Comparison of ENCODE assay signal across 15 cellular contexts in the genomic region with DNA sequence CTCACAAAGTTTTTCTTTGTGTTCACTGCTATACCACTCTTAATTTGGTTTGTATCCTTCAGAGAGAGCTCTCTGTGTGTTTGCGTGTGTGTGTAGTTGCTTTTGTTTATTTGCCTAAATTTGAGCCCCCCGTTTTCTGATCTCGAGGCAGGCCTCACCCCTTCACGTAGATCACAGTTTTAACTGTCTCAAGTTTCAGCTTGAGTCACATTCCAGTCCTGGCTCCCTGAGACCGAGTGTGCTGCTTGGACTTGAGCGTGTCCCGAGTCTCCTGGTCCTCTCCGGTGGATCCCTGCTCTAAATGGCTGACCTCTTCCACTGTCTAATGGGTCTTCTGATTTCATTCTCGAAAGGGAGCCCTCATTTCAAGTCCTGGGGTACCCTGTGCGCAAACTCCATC. TPM values are rescaled to one million over a fixed set of nuclear protein-coding genes. Genes with fewer than 3 reads are reported as not detected.
A peak's percentile ranks its signal among the peaks of the same experiment; 100 is the strongest.
DNase-seq lines count a peak whose midpoint lies in the region; ATAC-seq and TF ChIP-seq lines count a peak whose summit lies in the region.
"Had no signal": no experiment of that assay in that cellular context is flagged by ENCODE, and none has a peak within 500 bp of the region (broad histone marks: within the 10 kb centered on the region; RNA-seq: fewer than 3 reads in every experiment).

No MANE protein-coding gene starts in this region.

- H3K9me3 Mint-ChIP-seq in CD4-positive, CD25-positive, alpha-beta regulatory T cell, result no peaks in the 10 kb centered on the region
- H3K9me3 Mint-ChIP-seq in WTC11 (no peaks in the 10 kb centered on the region), glutamatergic neuron (ENCODE audit: unreplicated experiment) (peaks cover 6% of the 10 kb centered on the region)
- H3K9me3 Mint-ChIP-seq: CD4-positive, alpha-beta memory T cell had no signal

- no peak overlapping the region for H3K4me3 ChIP-seq in CD4-positive, CD25-positive, alpha-beta regulatory T cell (ENCODE audit: low read depth, low read length)
- no peak overlapping the region for H3K4me3 ChIP-seq in thymus (ENCODE audit: low read length)
- H3K4me3 ChIP-seq: HAP-1 had no signal

- WGBS in thymus, result 96% methylated on average over 10 of the region's 10 CpGs

- H3K4me1 ChIP-seq in CD4-positive, CD25-positive, alpha-beta regulatory T cell (ENCODE audit: control insufficient read depth, insufficient read depth, low read length, poor library complexity, severe bottlenecking), result no peaks in the 10 kb centered on the region
- no peaks in the 10 kb centered on the region for H3K4me1 ChIP-seq in thymus (ENCODE audit: control insufficient read depth, insufficient read depth, low read length)
- H3K4me1 ChIP-seq: HAP-1 had no signal

- H3K4me1 Mint-ChIP-seq in CD4-positive, CD25-positive, alpha-beta regulatory T cell, result peaks cover 0 to 4% (median 0%) of the 10 kb centered on the region in 4 donors
- H3K4me1 Mint-ChIP-seq in WTC11 (no peaks in the 10 kb centered on the region), glutamatergic neuron (ENCODE audit: low read depth, unreplicated experiment) (peaks cover 2% of the 10 kb centered on the region)
- H3K4me1 Mint-ChIP-seq: CD4-positive, alpha-beta memory T cell had no signal

- TF ChIP-seq CTCF in WTC11 (IDR thresholded peaks at IDR 0.05) (no peak), glutamatergic neuron (IDR thresholded peaks at IDR 0.05; ENCODE audit: partially characterized antibody, unreplicated experiment) (no peak)

- H3K36me3 Mint-ChIP-seq in CD4-positive, CD25-positive, alpha-beta regulatory T cell, result peaks cover 41% of the 10 kb centered on the region
- H3K36me3 Mint-ChIP-seq in WTC11 (peaks cover 80% of the 10 kb centered on the region), glutamatergic neuron (ENCODE audit: unreplicated experiment) (peaks cover 11% of the 10 kb centered on the region)

- CTCF ChIA-PET in WTC11 (lab: Charles Lee), result interaction anchor here (1.0 kb wide), 1 partner anchor 135 kb away, joined by 6 read pairs; no protein-coding TSS in a partner anchor

- H3K27me3 Mint-ChIP-seq in CD4-positive, CD25-positive, alpha-beta regulatory T cell, result no peaks in the 10 kb centered on the region
- no peaks in the 10 kb centered on the region for H3K27me3 Mint-ChIP-seq in WTC11 (ENCODE audit: low read depth)
- peaks cover 7% of the 10 kb centered on the region for H3K27me3 Mint-ChIP-seq in glutamatergic neuron (ENCODE audit: unreplicated experiment)
- H3K27me3 Mint-ChIP-seq: CD4-positive, alpha-beta memory T cell had no signal

- POLR2A ChIA-PET in WTC11 (lab: Charles Lee), result no interaction called here

- no peak overlapping the region for H3K4me3 Mint-ChIP-seq in CD4-positive, CD25-positive, alpha-beta regulatory T cell
- no peak overlapping the region for H3K4me3 Mint-ChIP-seq in WTC11
- no peak overlapping the region for H3K4me3 Mint-ChIP-seq in glutamatergic neuron (ENCODE audit: unreplicated experiment)

- no peaks in the 10 kb centered on the region for H3K9me3 ChIP-seq in CD4-positive, CD25-positive, alpha-beta regulatory T cell (ENCODE audit: control insufficient read depth in 2 of 2, low read length in 2 of 2)
- H3K9me3 ChIP-seq in thymus (ENCODE audit: control insufficient read depth), result no peaks in the 10 kb centered on the region
- H3K9me3 ChIP-seq: HAP-1 had no signal

- no peak for DNase-seq in CD4-positive, CD25-positive, alpha-beta regulatory T cell
- DNase-seq in WTC11 (ENCODE audit: low spot score) (no peak), glutamatergic neuron (no peak), midbrain (lab: John Stamatoyannopoulos, UW) (no peak)
- DNase-seq in stimulated activated naive CD4-positive, alpha-beta T cell (lab: John Stamatoyannopoulos, UW), result no peak
- DNase-seq: ACHN; C1 segment of cervical spinal cord; CD4-positive, alpha-beta memory T cell; DMS79; EL; GOT3 had no signal

- no peak for ATAC-seq in CD4-positive, CD25-positive, alpha-beta regulatory T cell (ENCODE audit: low read depth in 2 of 2)
- ATAC-seq in WTC11, result no peak
- no peak for ATAC-seq in GM18520 (IDR thresholded peaks at IDR 0.05; ENCODE audit: unreplicated experiment)
- ATAC-seq: HepG2 had no signal

- no peak overlapping the region for H3K27ac ChIP-seq in CD4-positive, CD25-positive, alpha-beta regulatory T cell (ENCODE audit: insufficient read depth, low read length, poor library complexity, severe bottlenecking)
- peak overlapping the region; percentile 5 for H3K27ac ChIP-seq in thymus (ENCODE audit: low read depth)

- peak overlapping the region in 2 of 3 donors; percentile 23 to 24 for H3K27ac Mint-ChIP-seq in CD4-positive, CD25-positive, alpha-beta regulatory T cell
- H3K27ac Mint-ChIP-seq in WTC11, result peak overlapping the region; percentile 66
- peak overlapping the region; percentile 33 for H3K27ac Mint-ChIP-seq in glutamatergic neuron (ENCODE audit: unreplicated experiment)

- no peaks in the 10 kb centered on the region for H3K27me3 ChIP-seq in CD4-positive, CD25-positive, alpha-beta regulatory T cell (ENCODE audit: control insufficient read depth, insufficient read depth, low read length)
- H3K27me3 ChIP-seq in thymus (ENCODE audit: control insufficient read depth, insufficient read depth), result no peaks in the 10 kb centered on the region

- peaks cover 40% of the 10 kb centered on the region for H3K36me3 ChIP-seq in CD4-positive, CD25-positive, alpha-beta regulatory T cell (ENCODE audit: control insufficient read depth, insufficient read depth, low read length)
- H3K36me3 ChIP-seq in thymus (ENCODE audit: control insufficient read depth, insufficient read depth), result peaks cover 71% of the 10 kb centered on the region

TF ChIP-seq in WTC11, 78 proteins besides CTCF, POLR2A, EP300 and RAD21:
- TF ChIP-seq PRRX2 (CRISPR knock-in tag; IDR thresholded peaks at IDR 0.05), result no peak
- TF ChIP-seq GTF2I (CRISPR knock-in tag; conservative IDR thresholded peaks at IDR 0.05), result no peak
- TF ChIP-seq IRF2 (CRISPR knock-in tag; IDR thresholded peaks at IDR 0.05; ENCODE audit: borderline replicate concordance, low read depth), result no peak
- TF ChIP-seq, protein P1, sequence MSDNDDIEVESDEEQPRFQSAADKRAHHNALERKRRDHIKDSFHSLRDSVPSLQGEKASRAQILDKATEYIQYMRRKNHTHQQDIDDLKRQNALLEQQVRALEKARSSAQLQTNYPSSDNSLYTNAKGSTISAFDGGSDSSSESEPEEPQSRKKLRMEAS (CRISPR knock-in tag; IDR thresholded peaks at IDR 0.05), result no peak
- TF ChIP-seq, protein P2, sequence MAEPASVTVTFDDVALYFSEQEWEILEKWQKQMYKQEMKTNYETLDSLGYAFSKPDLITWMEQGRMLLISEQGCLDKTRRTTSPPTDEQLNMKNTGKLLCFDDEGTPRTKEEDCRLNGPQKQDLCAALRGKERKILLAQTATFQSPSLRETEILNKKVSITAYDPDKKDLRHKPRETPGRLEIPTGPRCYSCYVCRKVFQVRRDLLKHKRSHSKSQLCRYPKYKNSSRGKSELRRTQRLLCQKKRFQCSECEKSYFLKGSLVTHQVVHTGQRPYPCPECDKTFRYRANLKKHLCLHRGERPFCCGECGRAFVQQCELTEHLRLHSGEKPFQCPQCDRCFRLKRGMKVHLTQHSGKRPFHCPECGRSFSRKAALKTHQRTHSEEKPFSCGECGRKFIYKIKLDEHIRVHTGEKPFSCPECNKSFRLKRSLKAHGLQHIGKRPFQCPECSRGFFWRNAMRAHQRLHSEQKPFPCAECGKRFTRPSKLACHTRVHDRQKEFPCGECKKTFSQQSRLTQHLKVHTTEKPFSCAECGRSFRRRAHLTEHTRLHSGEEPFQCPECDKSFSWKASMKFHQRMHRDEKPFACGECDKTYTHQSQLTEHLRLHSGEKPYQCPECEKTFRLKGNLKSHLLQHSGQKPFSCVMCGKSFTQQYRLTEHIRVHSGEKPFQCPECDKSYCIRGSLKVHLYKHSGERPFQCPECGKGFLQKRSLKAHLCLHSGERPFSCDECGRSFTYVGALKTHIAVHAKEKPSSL (CRISPR knock-in tag; conservative IDR thresholded peaks at IDR 0.05), result no peak
- TF ChIP-seq HMGA2 (CRISPR knock-in tag; IDR thresholded peaks at IDR 0.05), result no peak
- TF ChIP-seq, protein P3, sequence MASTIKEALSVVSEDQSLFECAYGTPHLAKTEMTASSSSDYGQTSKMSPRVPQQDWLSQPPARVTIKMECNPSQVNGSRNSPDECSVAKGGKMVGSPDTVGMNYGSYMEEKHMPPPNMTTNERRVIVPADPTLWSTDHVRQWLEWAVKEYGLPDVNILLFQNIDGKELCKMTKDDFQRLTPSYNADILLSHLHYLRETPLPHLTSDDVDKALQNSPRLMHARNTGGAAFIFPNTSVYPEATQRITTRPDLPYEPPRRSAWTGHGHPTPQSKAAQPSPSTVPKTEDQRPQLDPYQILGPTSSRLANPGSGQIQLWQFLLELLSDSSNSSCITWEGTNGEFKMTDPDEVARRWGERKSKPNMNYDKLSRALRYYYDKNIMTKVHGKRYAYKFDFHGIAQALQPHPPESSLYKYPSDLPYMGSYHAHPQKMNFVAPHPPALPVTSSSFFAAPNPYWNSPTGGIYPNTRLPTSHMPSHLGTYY (CRISPR knock-in tag; IDR thresholded peaks at IDR 0.05), result no peak
TF ChIP-seq in WTC11: peak in this region for 0.

RNA-seq across cellular contexts. Expression of a gene that starts 9.2 kb away (rescaled TPM):
- 11.1 TPM for total RNA-seq in CD4-positive, CD25-positive, alpha-beta regulatory T cell
- polyA plus RNA-seq in CD4-positive, CD25-positive, alpha-beta regulatory T cell, result under 1 TPM; 0.41 to 1.00 (median 0.58) TPM
- total RNA-seq in WTC11 (2021), result 93.8 to 108 TPM (median 106 TPM) in 3 replicates
- 83.7 TPM for total RNA-seq in glutamatergic neuron (ENCODE audit: unreplicated experiment)
- 11.7 TPM for polyA plus RNA-seq in thymus

RNA-seq across cellular contexts. Expression of a gene that starts 16.5 kb away (rescaled TPM):
- total RNA-seq in CD4-positive, CD25-positive, alpha-beta regulatory T cell, result 66.6 TPM
- polyA plus RNA-seq in CD4-positive, CD25-positive, alpha-beta regulatory T cell, result 10 to 100 TPM; 29.3 to 39.9 (median 36.4) TPM
- total RNA-seq in WTC11 (2021) (50.8 to 57.4 TPM (median 51.4 TPM) in 3 replicates), glutamatergic neuron (ENCODE audit: unreplicated experiment) (76.8 TPM)
- polyA plus RNA-seq in thymus, result 17.5 TPM

RNA-seq across cellular contexts. Expression of a gene that starts 53.9 kb away (rescaled TPM):
- total RNA-seq in CD4-positive, CD25-positive, alpha-beta regulatory T cell, result 2.2 TPM
- under 1 TPM in 3 of 4 donors, not detected in 1; 0.07 to 0.13 (median 0.08) TPM for polyA plus RNA-seq in CD4-positive, CD25-positive, alpha-beta regulatory T cell
- total RNA-seq in WTC11 (2021), result 44.7 to 47.2 TPM (median 45.6 TPM) in 3 replicates
- 216 TPM for total RNA-seq in glutamatergic neuron (ENCODE audit: unreplicated experiment)
- 10.3 TPM for polyA plus RNA-seq in thymus

Comparison
In these comparisons a context has a peak if more than half of its experiments do, and no peak if none do; other contexts are left out.
1. RNA of a gene that starts 53.9 kb away (total RNA-seq): 216 TPM in glutamatergic neuron (single experiment) and 44.7 to 47.2 TPM in WTC11; 2.2 TPM in CD4-positive, CD25-positive, alpha-beta regulatory T cell (single experiment); every median in the first group is over 10 times any median in the second.
2. Peak in every context shown above with its lines, with median percentiles within 50 percentile points of each other: H3K27ac Mint-ChIP-seq.